Comparison of ENCODE assay signal across 27 cellular contexts in the genomic region with DNA sequence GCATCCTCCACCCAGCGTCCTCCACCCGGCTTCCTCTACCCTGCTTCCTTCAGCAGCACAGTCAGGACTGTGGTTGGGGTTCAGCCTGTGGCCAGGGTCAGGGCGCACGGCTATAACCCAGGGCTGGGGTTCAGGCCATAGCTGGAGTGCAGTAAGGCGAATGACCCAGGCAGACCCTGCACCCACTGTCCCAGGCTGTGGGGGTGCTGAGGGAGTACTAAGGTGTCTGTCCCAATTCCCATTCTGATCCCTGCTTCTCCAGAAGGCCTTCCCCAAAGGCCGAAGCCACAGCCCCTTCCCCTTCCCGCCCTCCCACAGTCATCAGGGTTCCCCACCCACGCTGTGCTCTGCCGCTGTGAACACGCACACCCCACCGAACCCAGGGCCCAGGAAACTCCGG. TPM values are rescaled to one million over a fixed set of nuclear protein-coding genes. Genes with fewer than 3 reads are reported as not detected.
"Had no signal": no experiment of that assay in that cellular context is flagged by ENCODE, and none has a peak within 500 bp of the region (broad histone marks: within the 10 kb centered on the region; RNA-seq: fewer than 3 reads in every experiment).

No MANE protein-coding gene starts in this region.

- H3K36me3 ChIP-seq: ascending aorta, breast epithelium, cardiac muscle cell, colonic mucosa had no signal

- H3K4me3 Mint-ChIP-seq: activated CD4-positive, alpha-beta memory T cell treated with anti-CD3 and anti-CD28 coated beads, Interleukin-2, amount 10 ng/mL, durations not matched to agents 7 days and 5 days; activated CD4-positive, alpha-beta T cell treated with anti-CD3 and anti-CD28 coated beads, Interleukin-2, amount 10 ng/mL, durations not matched to agents 7 days and 5 days; activated naive CD4-positive, alpha-beta T cell treated with anti-CD3 and anti-CD28 coated beads, Interleukin-2, amount 10 ng/mL, durations not matched to agents 7 days and 5 days; activated naive CD8-positive, alpha-beta T cell treated with anti-CD3 and anti-CD28 coated beads, Interleukin-2, amount 10 ng/mL, durations not matched to agents 7 days and 5 days; activated T-cell treated with anti-CD3 and anti-CD28 coated beads, Interleukin-2, amount 50 U/mL, for 24 hours; activated T-cell treated with anti-CD3 and anti-CD28 coated beads, Interleukin-2, amount 50 U/mL, for 72 hours; brain; endodermal cell had no signal

- H3K4me1 ChIP-seq: ascending aorta, breast epithelium, colonic mucosa had no signal

- DNase-seq: activated CD4-positive, alpha-beta memory T cell treated with anti-CD3 and anti-CD28 coated beads, Interleukin-2, amount 10 ng/mL, durations not matched to agents 7 days and 5 days; activated CD4-positive, alpha-beta T cell treated with anti-CD3 and anti-CD28 coated beads for 1 hour; activated CD4-positive, alpha-beta T cell treated with anti-CD3 and anti-CD28 coated beads for 4 hours; activated CD4-positive, alpha-beta T cell treated with anti-CD3 and anti-CD28 coated beads, Interleukin-2, amount 10 ng/mL, durations not matched to agents 7 days and 5 days; activated CD4-positive, alpha-beta T cell treated with anti-CD3 and anti-CD28 coated beads, Interleukin-2, amount 50 U/mL, for 4 hours; activated CD8-positive, alpha-beta memory T cell treated with anti-CD3 and anti-CD28 coated beads, Interleukin-2, amount 50 U/mL, for 48 hours; activated gamma-delta T cell; activated naive CD4-positive, alpha-beta T cell; activated naive CD4-positive, alpha-beta T cell treated with anti-CD3 and anti-CD28 coated beads, Interleukin-2, amount 10 ng/mL, durations not matched to agents 7 days and 5 days; activated naive CD8-positive, alpha-beta T cell treated with anti-CD3 and anti-CD28 coated beads, Interleukin-2, amount 10 ng/mL, durations not matched to agents 7 days and 5 days; activated T-cell treated with anti-CD3 and anti-CD28 coated beads for 4 hours; activated T-cell treated with anti-CD3 and anti-CD28 coated beads, Interleukin-2, amount 50 U/mL, for 24 hours; activated T-cell treated with anti-CD3 and anti-CD28 coated beads, Interleukin-2, amount 50 U/mL, for 72 hours; central memory CD4-positive, alpha-beta T cell; cerebellar nuclear complex; colonic mucosa; dorsolateral prefrontal cortex; effector memory CD4-positive, alpha-beta T cell; endodermal cell; foreskin fibroblast; T-helper 2 cell had no signal

- H3K4me3 ChIP-seq: ascending aorta, breast epithelium, cardiac muscle cell, colonic mucosa, dorsolateral prefrontal cortex had no signal

- H3K4me1 Mint-ChIP-seq: brain had no signal

- H3K27me3 ChIP-seq: ascending aorta, cardiac muscle cell had no signal

- H3K9me3 Mint-ChIP-seq: activated CD4-positive, alpha-beta memory T cell treated with anti-CD3 and anti-CD28 coated beads, Interleukin-2, amount 10 ng/mL, durations not matched to agents 7 days and 5 days; activated CD4-positive, alpha-beta T cell treated with anti-CD3 and anti-CD28 coated beads, Interleukin-2, amount 10 ng/mL, durations not matched to agents 7 days and 5 days; activated naive CD4-positive, alpha-beta T cell treated with anti-CD3 and anti-CD28 coated beads, Interleukin-2, amount 10 ng/mL, durations not matched to agents 7 days and 5 days; activated naive CD4-positive, alpha-beta T cell treated with anti-CD3 and anti-CD28 coated beads, Interleukin-2, amount 50 U/mL, for 72 hours; activated naive CD8-positive, alpha-beta T cell treated with anti-CD3 and anti-CD28 coated beads, Interleukin-2, amount 10 ng/mL, durations not matched to agents 7 days and 5 days; activated T-cell treated with anti-CD3 and anti-CD28 coated beads, Interleukin-2, amount 50 U/mL, for 24 hours; activated T-cell treated with anti-CD3 and anti-CD28 coated beads, Interleukin-2, amount 50 U/mL, for 72 hours; brain; endodermal cell had no signal

- H3K27ac ChIP-seq: ascending aorta, breast epithelium, cardiac muscle cell, colonic mucosa had no signal

- H3K36me3 Mint-ChIP-seq: activated naive CD8-positive, alpha-beta T cell treated with anti-CD3 and anti-CD28 coated beads, Interleukin-2, amount 10 ng/mL, durations not matched to agents 7 days and 5 days; brain had no signal

- H3K9me3 ChIP-seq: ascending aorta, breast epithelium, colonic mucosa had no signal

- ATAC-seq: activated naive CD4-positive, alpha-beta T cell treated with anti-CD3 and anti-CD28 coated beads, Interleukin-2, amount 50 U/mL, for 72 hours; activated T-cell treated with anti-CD3 and anti-CD28 coated beads, Interleukin-2, amount 50 U/mL, for 72 hours; esophagus mucosa had no signal

- H3K27me3 Mint-ChIP-seq: activated CD4-positive, alpha-beta memory T cell treated with anti-CD3 and anti-CD28 coated beads, Interleukin-2, amount 10 ng/mL, durations not matched to agents 7 days and 5 days; activated CD4-positive, alpha-beta T cell treated with anti-CD3 and anti-CD28 coated beads, Interleukin-2, amount 10 ng/mL, durations not matched to agents 7 days and 5 days; activated naive CD4-positive, alpha-beta T cell treated with anti-CD3 and anti-CD28 coated beads, Interleukin-2, amount 10 ng/mL, durations not matched to agents 7 days and 5 days; activated naive CD8-positive, alpha-beta T cell treated with anti-CD3 and anti-CD28 coated beads, Interleukin-2, amount 10 ng/mL, durations not matched to agents 7 days and 5 days; activated T-cell treated with anti-CD3 and anti-CD28 coated beads, Interleukin-2, amount 50 U/mL, for 24 hours had no signal

- H3K27ac Mint-ChIP-seq: activated naive CD8-positive, alpha-beta T cell treated with anti-CD3 and anti-CD28 coated beads, Interleukin-2, amount 10 ng/mL, durations not matched to agents 7 days and 5 days; activated T-cell treated with anti-CD3 and anti-CD28 coated beads, Interleukin-2, amount 50 U/mL, for 24 hours; activated T-cell treated with anti-CD3 and anti-CD28 coated beads, Interleukin-2, amount 50 U/mL, for 72 hours; brain; endodermal cell had no signal

RNA-seq across cellular contexts. Expression of a gene that starts 14.9 kb away (rescaled TPM):
- total RNA-seq: ascending aorta had no signal
